ENCODE assay signal across 28 cellular contexts in genomic region chr1:61444277-61444676, GRCh38.
DNase-seq lines count a peak whose midpoint lies in the region; ATAC-seq, FAIRE-seq and TF ChIP-seq lines count a peak whose summit lies in the region.
"Had no signal": no experiment of that assay in that cellular context is flagged by ENCODE, and none has a peak within 500 bp of the region (broad histone marks: within the 10 kb centered on the region; RNA-seq: fewer than 3 reads in every experiment).

No MANE protein-coding gene starts in this region.

- H2BK12ac ChIP-seq in trophoblast cell (ENCODE audit: low read length): no peak overlapping the region

- DNase-seq in pancreas (no peak), transverse colon (peak; percentile 37), trophoblast cell (no peak), 8988T (no peak)
- DNase-seq in effector CD8-positive, alpha-beta T cell (lab: John Stamatoyannopoulos, UW): no peak
- DNase-seq: activated CD8-positive, alpha-beta memory T cell treated with anti-CD3 and anti-CD28 coated beads, Interleukin-2, amount 10 ng/mL, durations not matched to agents 7 days and 5 days; activated gamma-delta T cell; activated T-cell treated with anti-CD3 and anti-CD28 coated beads, Interleukin-2, amount 50 U/mL, for 4 hours; C1 segment of cervical spinal cord; COR-L47; DMS79; HCEC 1CT; immature natural killer cell; KBM-7; mesendoderm; naive thymus-derived CD4-positive, alpha-beta T cell; NCI-H2029; NCI-H526; occipital lobe; SK-N-SH; stimulated activated naive CD4-positive, alpha-beta T cell; testis had no signal

- no peak overlapping the region for H2BK5ac ChIP-seq in trophoblast cell (ENCODE audit: low read depth, low read length, poor library complexity)

- H4K91ac ChIP-seq in trophoblast cell (ENCODE audit: low read depth, low read length): no peak overlapping the region

- H3K27ac ChIP-seq in gastroesophageal sphincter (peak overlapping the region in 3 of 4 donors; percentile 38 to 61 (median 50)), pancreas (no peak overlapping the region), transverse colon (peak overlapping the region; percentile 58 to 74 (median 73)), trophoblast cell (ENCODE audit: low read depth, low read length) (no peak overlapping the region)
- H3K27ac ChIP-seq: HL-60, testis had no signal

- in situ Hi-C loops in transverse colon (cut with MboI; ENCODE audit: low pct_ligation_motif_present in 1 of 4, low pct_unique_long_range_greater_than_20kb in 1 of 4, low sequenced_read_pairs in 3 of 4): loop anchor here in 3 of 4 donors (10.0 to 25.0 kb wide), 2 partner anchors 389 to 407 kb away; no protein-coding TSS in a partner anchor

- TF ChIP-seq EP300 in gastroesophageal sphincter (IDR thresholded peaks at IDR 0.05): no peak
- no peak for TF ChIP-seq EP300 in transverse colon (IDR thresholded peaks at IDR 0.05; ENCODE audit: low read depth)

- H3K27me3 ChIP-seq in gastroesophageal sphincter: no peaks in the 10 kb centered on the region
- no peaks in the 10 kb centered on the region for H3K27me3 ChIP-seq in pancreas
- no peaks in the 10 kb centered on the region for H3K27me3 ChIP-seq in transverse colon
- no peaks in the 10 kb centered on the region for H3K27me3 ChIP-seq in trophoblast cell (ENCODE audit: insufficient read depth, low read length)
- H3K27me3 ChIP-seq: testis had no signal

- intact Hi-C loops in pancreas (cut with DNase I) (loop anchor here in 1 of 3 donors (10.0 kb wide), 2 partner anchors 399 to 459 kb away; no protein-coding TSS in a partner anchor), transverse colon (cut with DNase I; ENCODE audit: low total_unique reads) (loop anchor here (10.0 kb wide), 1 partner anchor 469 kb away; no protein-coding TSS in a partner anchor)

- no peaks in the 10 kb centered on the region for H3K79me1 ChIP-seq in trophoblast cell (ENCODE audit: low read length)

- H2AK5ac ChIP-seq in trophoblast cell (ENCODE audit: low read length): no peak overlapping the region

- H3K18ac ChIP-seq in trophoblast cell (ENCODE audit: low read length): no peak overlapping the region

- no peaks in the 10 kb centered on the region for H3K9me3 ChIP-seq in gastroesophageal sphincter
- H3K9me3 ChIP-seq in pancreas: no peaks in the 10 kb centered on the region
- H3K9me3 ChIP-seq in transverse colon: no peaks in the 10 kb centered on the region
- no peaks in the 10 kb centered on the region for H3K9me3 ChIP-seq in trophoblast cell (ENCODE audit: insufficient read depth, low read depth, low read length)
- H3K9me3 ChIP-seq: SK-N-SH, testis had no signal

- H3K4me3 ChIP-seq in gastroesophageal sphincter (no peak overlapping the region), pancreas (no peak overlapping the region), transverse colon (no peak overlapping the region), trophoblast cell (ENCODE audit: low read depth, low read length) (no peak overlapping the region)
- H3K4me3 ChIP-seq: testis had no signal

- H3K4me3 Mint-ChIP-seq in brain: peak overlapping the region; percentile 27 to 69 (median 41)
- H3K4me3 Mint-ChIP-seq: activated CD8-positive, alpha-beta memory T cell treated with anti-CD3 and anti-CD28 coated beads, Interleukin-2, amount 10 ng/mL, durations not matched to agents 7 days and 5 days; activated T-cell treated with anti-CD3 and anti-CD28 coated beads, Interleukin-2, amount 50 U/mL, for 4 hours; immature natural killer cell; naive thymus-derived CD4-positive, alpha-beta T cell had no signal

- H3K4me1 ChIP-seq in gastroesophageal sphincter (peaks cover 3 to 87% (median 16%) of the 10 kb centered on the region in 3 donors), pancreas (no peaks in the 10 kb centered on the region), transverse colon (peaks cover 19 to 53% (median 36%) of the 10 kb centered on the region in 4 donors), trophoblast cell (ENCODE audit: control insufficient read depth in 1 of 2, insufficient read depth in 2 of 2, low read length in 2 of 2) (peaks cover 0 to 4% of the 10 kb centered on the region in 2 experiments)

- ATAC-seq in gastroesophageal sphincter: no peak
- no peak for ATAC-seq in pancreas
- ATAC-seq: activated CD8-positive, alpha-beta memory T cell treated with anti-CD3 and anti-CD28 coated beads, Interleukin-2, amount 10 ng/mL, durations not matched to agents 7 days and 5 days; activated T-cell treated with anti-CD3 and anti-CD28 coated beads, Interleukin-2, amount 50 U/mL, for 4 hours; left lobe of liver; naive thymus-derived CD4-positive, alpha-beta T cell had no signal

- peaks cover 91% of the 10 kb centered on the region for H3K4me1 Mint-ChIP-seq in brain
- H3K4me1 Mint-ChIP-seq: activated CD8-positive, alpha-beta memory T cell treated with anti-CD3 and anti-CD28 coated beads, Interleukin-2, amount 10 ng/mL, durations not matched to agents 7 days and 5 days; immature natural killer cell; naive thymus-derived CD4-positive, alpha-beta T cell had no signal

- H3K36me3 Mint-ChIP-seq in brain: no peaks in the 10 kb centered on the region
- H3K36me3 Mint-ChIP-seq: activated CD8-positive, alpha-beta memory T cell treated with anti-CD3 and anti-CD28 coated beads, Interleukin-2, amount 10 ng/mL, durations not matched to agents 7 days and 5 days; naive thymus-derived CD4-positive, alpha-beta T cell had no signal

- H2AFZ ChIP-seq in trophoblast cell (ENCODE audit: insufficient read depth, low read length, poor library complexity): no peak overlapping the region

- no peak overlapping the region for H4K8ac ChIP-seq in trophoblast cell (ENCODE audit: low read depth, low read length)

- no peak overlapping the region for H2BK120ac ChIP-seq in trophoblast cell (ENCODE audit: insufficient read depth, low read length, poor library complexity)

- no peak overlapping the region for H3K4ac ChIP-seq in trophoblast cell (ENCODE audit: low read depth, low read length)

- H3K27me3 Mint-ChIP-seq in brain: no peaks in the 10 kb centered on the region
- H3K27me3 Mint-ChIP-seq: activated CD8-positive, alpha-beta memory T cell treated with anti-CD3 and anti-CD28 coated beads, Interleukin-2, amount 10 ng/mL, durations not matched to agents 7 days and 5 days; naive thymus-derived CD4-positive, alpha-beta T cell had no signal

- peak overlapping the region; percentile 64 to 94 (median 87) for H3K27ac Mint-ChIP-seq in brain
- H3K27ac Mint-ChIP-seq: activated CD8-positive, alpha-beta memory T cell treated with anti-CD3 and anti-CD28 coated beads, Interleukin-2, amount 10 ng/mL, durations not matched to agents 7 days and 5 days; immature natural killer cell; naive thymus-derived CD4-positive, alpha-beta T cell had no signal

- H3K36me3 ChIP-seq in gastroesophageal sphincter (no peaks in the 10 kb centered on the region), pancreas (no peaks in the 10 kb centered on the region), transverse colon (no peaks in the 10 kb centered on the region), trophoblast cell (ENCODE audit: control insufficient read depth in 1 of 2, insufficient read depth in 2 of 2, low read length in 2 of 2) (no peaks in the 10 kb centered on the region)

- no peak overlapping the region for H3K9ac ChIP-seq in trophoblast cell (ENCODE audit: low read length)
- H3K9ac ChIP-seq: SK-N-SH had no signal

- 10 to 27% methylated on average over 5 of the region's 5 CpGs for WGBS in gastroesophageal sphincter (ENCODE audit: low coverage in 1 of 2), 2 donors
- WGBS in pancreas, 2 donors: 81 to 82% methylated on average over 5 of the region's 5 CpGs
- WGBS in transverse colon (ENCODE audit: low coverage in 1 of 2), 2 donors: 20 to 22% methylated on average over 5 of the region's 5 CpGs
- no CpG with 5 or more reads among the region's 5 CpGs for WGBS in trophoblast cell (ENCODE audit: extremely low coverage, insufficient coverage, insufficient read length)

- H3K9me3 Mint-ChIP-seq in brain: peaks cover 0 to 5% (median 0%) of the 10 kb centered on the region in 5 experiments
- H3K9me3 Mint-ChIP-seq: activated T-cell treated with anti-CD3 and anti-CD28 coated beads, Interleukin-2, amount 50 U/mL, for 4 hours; immature natural killer cell; naive thymus-derived CD4-positive, alpha-beta T cell had no signal

- H3K14ac ChIP-seq in trophoblast cell (ENCODE audit: low read length): no peak overlapping the region

- TF ChIP-seq CTCF in brain (conservative IDR thresholded peaks at IDR 0.05): no peak
- TF ChIP-seq CTCF in gastroesophageal sphincter (IDR thresholded peaks at IDR 0.05): no peak
- TF ChIP-seq CTCF in pancreas (IDR thresholded peaks at IDR 0.05): no peak
- TF ChIP-seq CTCF in transverse colon (IDR thresholded peaks at IDR 0.05): no peak

- peak; percentile 53 for FAIRE-seq in pancreas (lab: Jason Lieb, UNC)
- FAIRE-seq: endothelial cell of umbilical vein, G401.6 had no signal

- H4K12ac ChIP-seq in trophoblast cell (ENCODE audit: low read depth, low read length): no peak overlapping the region

- TF ChIP-seq POLR2A in gastroesophageal sphincter (IDR thresholded peaks at IDR 0.05) (no peak), transverse colon (IDR thresholded peaks at IDR 0.05) (no peak)

- H3K23ac ChIP-seq in trophoblast cell (ENCODE audit: low read length): no peak overlapping the region

- no peak overlapping the region for H3K4me2 ChIP-seq in trophoblast cell (ENCODE audit: low read length)
- H3K4me2 ChIP-seq: SK-N-SH had no signal

- H3K79me2 ChIP-seq in trophoblast cell (ENCODE audit: control insufficient read depth, insufficient read depth, low read length, poor library complexity): no peaks in the 10 kb centered on the region

Comparison
In these comparisons a context has a peak if more than half of its experiments do, and no peak if none do; other contexts are left out.
1. H3K27ac ChIP-seq: peak in gastroesophageal sphincter (3 of 4) and transverse colon (4 of 4); none in pancreas (0 of 4) and trophoblast cell (single experiment).